23 cellular contexts compared by ENCODE assay signal in the genomic region with DNA sequence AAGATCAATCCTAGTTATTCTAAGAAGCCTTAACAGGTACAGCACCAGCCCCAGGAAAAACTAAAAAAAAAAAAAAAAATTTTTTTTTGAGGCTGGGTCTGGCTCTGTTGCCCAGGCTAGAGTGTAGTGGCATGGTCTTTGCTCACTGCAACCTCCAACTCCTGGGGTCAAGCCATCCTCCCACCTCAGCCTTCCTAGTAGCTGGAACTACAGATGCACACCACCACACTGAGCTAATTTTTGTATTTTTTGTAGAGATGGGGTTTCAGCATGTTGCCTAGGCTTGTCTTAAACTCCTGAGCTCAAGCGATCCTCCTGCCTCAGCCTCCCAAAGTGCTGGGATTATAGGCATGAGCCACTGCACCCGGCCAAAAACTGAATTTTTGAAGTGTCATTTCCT. TPM values are rescaled to one million over a fixed set of nuclear protein-coding genes. Genes with fewer than 3 reads are reported as not detected.
DNase-seq lines count a peak whose midpoint lies in the region; ATAC-seq, FAIRE-seq and TF ChIP-seq lines count a peak whose summit lies in the region.
"Had no signal": no experiment of that assay in that cellular context is flagged by ENCODE, and none has a peak within 500 bp of the region (broad histone marks: within the 10 kb centered on the region; RNA-seq: fewer than 3 reads in every experiment).

No MANE protein-coding gene starts in this region.

- H3K36me3 ChIP-seq in HUES48 (ENCODE audit: control insufficient read depth, insufficient read depth, low read length) (no peaks in the 10 kb centered on the region), iPS-20b (ENCODE audit: insufficient read depth, low read depth, low read length) (no peaks in the 10 kb centered on the region)
- H3K36me3 ChIP-seq: BE2C, gastrocnemius medialis had no signal

- peak overlapping the region; percentile 55 for H3K4me2 ChIP-seq in A549

- CTCF ChIA-PET in A549 (lab: Yijun Ruan, JAX) (no interaction called here), WTC11 (lab: Charles Lee) (interaction anchor here (1.4 to 1.7 kb wide), 2 partner anchors 30 to 125 kb away, joined by 3 to 7 read pairs; no protein-coding TSS in a partner anchor)

- ATAC-seq in A549 (no peak), WTC11 (no peak), Right ventricle myocardium superior (ENCODE audit: poor library complexity) (no peak)
- ATAC-seq: activated CD8-positive, alpha-beta memory T cell treated with anti-CD3 and anti-CD28 coated beads, Interleukin-2, amount 10 ng/mL, durations not matched to agents 7 days and 5 days; gastrocnemius medialis; left lobe of liver had no signal

- no peak for TF ChIP-seq EP300 in A549 (IDR thresholded peaks at IDR 0.05)

- peaks cover 9% of the 10 kb centered on the region for H3K27me3 Mint-ChIP-seq in WTC11 (ENCODE audit: low read depth)
- H3K27me3 Mint-ChIP-seq in endothelial cell (ENCODE audit: unreplicated experiment): no peaks in the 10 kb centered on the region
- H3K27me3 Mint-ChIP-seq: activated CD8-positive, alpha-beta memory T cell treated with anti-CD3 and anti-CD28 coated beads, Interleukin-2, amount 10 ng/mL, durations not matched to agents 7 days and 5 days; naive B cell; stimulated activated naive CD8-positive, alpha-beta T cell treated with anti-CD3 and anti-CD28 coated beads, Interleukin-15, Interleukin-2, amounts not matched to agents 100 ng/mL and 50 ng/mL, for 24 hours had no signal

- TF ChIP-seq CTCF in A549 (IDR thresholded peaks at IDR 0.05): no peak
- TF ChIP-seq CTCF in WTC11 (IDR thresholded peaks at IDR 0.05): no peak
- TF ChIP-seq CTCF in endothelial cell (IDR thresholded peaks at IDR 0.05; ENCODE audit: unreplicated experiment): no peak

- H3K36me3 Mint-ChIP-seq in WTC11 (no peaks in the 10 kb centered on the region), endothelial cell (ENCODE audit: low read depth, unreplicated experiment) (no peaks in the 10 kb centered on the region)
- H3K36me3 Mint-ChIP-seq: naive B cell had no signal

- TF ChIP-seq POLR2A in A549 (IDR thresholded peaks at IDR 0.05; ENCODE audit: low read length): no peak

- H3K9me3 ChIP-seq in A549 (no peaks in the 10 kb centered on the region), HUES48 (ENCODE audit: control insufficient read depth, insufficient read depth, low read length) (no peaks in the 10 kb centered on the region), iPS-20b (ENCODE audit: insufficient read depth, low read depth, low read length) (no peaks in the 10 kb centered on the region)
- H3K9me3 ChIP-seq: BE2C, gastrocnemius medialis had no signal

- no peak for FAIRE-seq in A549 (lab: Jason Lieb, UNC)

- H3K4me1 Mint-ChIP-seq in WTC11: peaks cover 15% of the 10 kb centered on the region
- H3K4me1 Mint-ChIP-seq in endothelial cell (ENCODE audit: unreplicated experiment): peaks cover 3% of the 10 kb centered on the region

- TF ChIP-seq RAD21 in A549 (conservative IDR thresholded peaks at IDR 0.05 in 1 of 2, IDR thresholded peaks at IDR 0.05 in 1 of 2): no peak

- POLR2A ChIA-PET in A549 (lab: Yijun Ruan, JAX) (interaction anchor here (0.5 to 1.8 kb wide), 2 partner anchors 28 to 32 kb away, joined by 3 to 10 read pairs; a partner anchor contains a TSS), WTC11 (lab: Charles Lee) (interaction anchor here (0.7 to 1.4 kb wide), 2 partner anchors 32 to 178 kb away, joined by 3 read pairs; a partner anchor contains a TSS)

- H3K27ac Mint-ChIP-seq in WTC11 (no peak overlapping the region), endothelial cell (ENCODE audit: unreplicated experiment) (no peak overlapping the region)
- H3K27ac Mint-ChIP-seq: activated CD8-positive, alpha-beta memory T cell treated with anti-CD3 and anti-CD28 coated beads, Interleukin-2, amount 10 ng/mL, durations not matched to agents 7 days and 5 days; activated naive CD4-positive, alpha-beta T cell treated with anti-CD3 and anti-CD28 coated beads for 36 hours; stimulated activated naive CD8-positive, alpha-beta T cell treated with anti-CD3 and anti-CD28 coated beads, Interleukin-15, Interleukin-2, amounts not matched to agents 100 ng/mL and 50 ng/mL, for 24 hours had no signal

- DNase-seq in A549 (ENCODE audit: low read depth in 1 of 2, low spot score in 1 of 2) (no peak), WTC11 (ENCODE audit: low spot score) (no peak), NCI-H69 (lab: John Stamatoyannopoulos, UW) (no peak), endothelial cell (ENCODE audit: low spot score) (no peak), Right ventricle myocardium superior (no peak), cerebellar cortex (ENCODE audit: low spot score) (no peak)
- DNase-seq: activated CD4-positive, alpha-beta T cell treated with anti-CD3 and anti-CD28 coated beads, Interleukin-2, amount 50 U/mL, for 1 hour; activated CD8-positive, alpha-beta memory T cell treated with anti-CD3 and anti-CD28 coated beads, Interleukin-2, amount 10 ng/mL, durations not matched to agents 7 days and 5 days; activated naive CD4-positive, alpha-beta T cell treated with anti-CD3 and anti-CD28 coated beads for 36 hours; activated T-cell treated with anti-CD3 and anti-CD28 coated beads, Interleukin-2, amount 50 U/mL, for 72 hours; BE2C; gastrocnemius medialis; NCI-H1417 treated with DMSO at 0.1 percent for 48 hours; NCI-H2081; NCI-H226; NCI-H774; SHP77 had no signal

- peak overlapping the region; percentile 54 to 89 for H3K27ac ChIP-seq in A549
- peak overlapping the region; percentile 84 for H3K27ac ChIP-seq in HUES48 (ENCODE audit: low read depth, low read length)
- peak overlapping the region; percentile 59 for H3K27ac ChIP-seq in iPS-20b (ENCODE audit: low read length)

- intact Hi-C loops in Right ventricle myocardium superior (cut with DNase I): no loop called here

- no peak overlapping the region for H3K4me3 Mint-ChIP-seq in WTC11
- H3K4me3 Mint-ChIP-seq in endothelial cell (ENCODE audit: unreplicated experiment): no peak overlapping the region
- H3K4me3 Mint-ChIP-seq: activated CD8-positive, alpha-beta memory T cell treated with anti-CD3 and anti-CD28 coated beads, Interleukin-2, amount 10 ng/mL, durations not matched to agents 7 days and 5 days; activated naive CD4-positive, alpha-beta T cell treated with anti-CD3 and anti-CD28 coated beads for 36 hours; activated T-cell treated with anti-CD3 and anti-CD28 coated beads, Interleukin-2, amount 50 U/mL, for 72 hours; stimulated activated naive CD8-positive, alpha-beta T cell treated with anti-CD3 and anti-CD28 coated beads, Interleukin-15, Interleukin-2, amounts not matched to agents 100 ng/mL and 50 ng/mL, for 24 hours had no signal

- H3K4me1 ChIP-seq in A549 (peaks cover 49% of the 10 kb centered on the region), HUES48 (ENCODE audit: control insufficient read depth, insufficient read depth, low read length) (peaks cover 31% of the 10 kb centered on the region), iPS-20b (ENCODE audit: insufficient read depth, low read length) (peaks cover 31% of the 10 kb centered on the region)
- H3K4me1 ChIP-seq: BE2C had no signal

- H3K9ac ChIP-seq in HUES48 (ENCODE audit: low read depth, low read length) (no peak overlapping the region), iPS-20b (ENCODE audit: low read depth, low read length) (no peak overlapping the region)

- H3K4me3 ChIP-seq in A549 (no peak overlapping the region), HUES48 (ENCODE audit: low read depth, low read length) (no peak overlapping the region), iPS-20b (ENCODE audit: low read length) (no peak overlapping the region)
- H3K4me3 ChIP-seq: gastrocnemius medialis had no signal

- H3K9me3 Mint-ChIP-seq in WTC11 (no peaks in the 10 kb centered on the region), endothelial cell (ENCODE audit: unreplicated experiment) (no peaks in the 10 kb centered on the region)
- H3K9me3 Mint-ChIP-seq: activated naive CD4-positive, alpha-beta T cell treated with anti-CD3 and anti-CD28 coated beads for 36 hours; naive B cell; stimulated activated naive CD8-positive, alpha-beta T cell treated with anti-CD3 and anti-CD28 coated beads, Interleukin-15, Interleukin-2, amounts not matched to agents 100 ng/mL and 50 ng/mL, for 24 hours had no signal

- H3K27me3 ChIP-seq in HUES48 (ENCODE audit: control insufficient read depth, insufficient read depth, low read length) (no peaks in the 10 kb centered on the region), iPS-20b (ENCODE audit: insufficient read depth, low read length) (no peaks in the 10 kb centered on the region)
- H3K27me3 ChIP-seq: BE2C, gastrocnemius medialis had no signal

- WGBS in A549 (ENCODE audit: missing lambda C conversion rate): 91% methylated on average over 2 of the region's 2 CpGs

TF ChIP-seq in A549, 52 proteins besides CTCF, POLR2A, EP300 and RAD21 (continues in another document):
- TF ChIP-seq MAZ (IDR thresholded peaks at IDR 0.05; ENCODE audit: borderline replicate concordance, low read depth, low read length) (no peak), ESRRA (IDR thresholded peaks at IDR 0.05; ENCODE audit: borderline replicate concordance, low read length) (no peak), HOXB13 (CRISPR knock-in tag; IDR thresholded peaks at IDR 0.05; ENCODE audit: low read depth) (no peak), BHLHE40 (IDR thresholded peaks at IDR 0.05; ENCODE audit: low read depth, low read length) (no peak), RFX5 (IDR thresholded peaks at IDR 0.05) (no peak)

TF ChIP-seq in WTC11, 78 proteins besides CTCF, POLR2A, EP300 and RAD21 (continues in another document):
- no peak for TF ChIP-seq TCF7 (CRISPR knock-in tag; IDR thresholded peaks at IDR 0.05; ENCODE audit: low read depth)

RNA-seq across cellular contexts. Expression of a gene that starts 10.3 kb away (rescaled TPM):
- polyA plus RNA-seq in A549 (2011; rRNA removed) (19.2 and 22.0 TPM in 2 replicates), A549 (2017; fragmentation: RNase III; extraction: RNeasy Plus Mini Kit Qiagen cat#74134 plus additional on column Dnase treatment) (39.0 to 43.8 TPM (median 41.2 TPM) in 3 replicates)
- polyA plus RNA-seq in A549 (2012; cell fraction: cytosol; rRNA removed): 3.9 and 4.3 TPM in 2 replicates
- 9.3 and 15.0 TPM in 2 replicates for polyA plus RNA-seq in A549 (2012; cell fraction: nucleus; rRNA removed)
- 25.5 and 25.8 TPM in 2 replicates for polyA minus RNA-seq in A549 (2011; rRNA and poly(A)+ RNA removed)
- total RNA-seq in WTC11 (2021) (0.07 to 0.18 TPM (median 0.07 TPM) in 3 replicates), endothelial cell (ENCODE audit: unreplicated experiment) (0.59 TPM), Right ventricle myocardium superior (216 TPM)
- total RNA-seq: mesenteric fat pad had no signal

RNA-seq across cellular contexts. Expression of a gene that starts 32.0 kb away (rescaled TPM):
- polyA plus RNA-seq in A549 (2011; rRNA removed): 30.0 and 30.7 TPM in 2 replicates
- polyA plus RNA-seq in A549 (2012; cell fraction: cytosol; rRNA removed): 5.9 and 6.5 TPM in 2 replicates
- 3.8 and 5.5 TPM in 2 replicates for polyA plus RNA-seq in A549 (2012; cell fraction: nucleus; rRNA removed)
- 28.0 to 34.0 TPM (median 33.3 TPM) in 3 replicates for polyA plus RNA-seq in A549 (2017; fragmentation: RNase III; extraction: RNeasy Plus Mini Kit Qiagen cat#74134 plus additional on column Dnase treatment)
- polyA minus RNA-seq in A549 (2011; rRNA and poly(A)+ RNA removed): 17.7 and 20.4 TPM in 2 replicates
- 11.2 to 13.6 TPM (median 13.2 TPM) in 3 replicates for total RNA-seq in WTC11 (2021)
- 17.3 TPM for total RNA-seq in endothelial cell (ENCODE audit: unreplicated experiment)
- 10.2 TPM for total RNA-seq in Right ventricle myocardium superior

Comparison
In these comparisons a context has a peak if more than half of its experiments do, and no peak if none do; other contexts are left out.
1. RNA of a gene that starts 10.3 kb away (total RNA-seq): 216 TPM in Right ventricle myocardium superior (single experiment); 0.59 TPM in endothelial cell (single experiment) and 0.07 to 0.18 TPM in WTC11; every median in the first group is over 100 times any median in the second.
2. Peak in every context shown above with its lines, with median percentiles within 50 percentile points of each other: H3K27ac ChIP-seq.